1 cellular context compared by ENCODE assay signal in genomic region chr1:23553896-23554480, GRCh38.
A peak's percentile ranks its signal among the peaks of the same experiment; 100 is the strongest.
TF ChIP-seq lines count a peak whose summit lies in the region.

No MANE protein-coding gene starts in this region.

TF ChIP-seq in H1, 55 proteins besides CTCF, POLR2A, EP300 and RAD21:
- TF ChIP-seq CTBP2 (IDR thresholded peaks at IDR 0.05; ENCODE audit: borderline replicate concordance, insufficient read depth, insufficient read length, low read length) (no peak), TAF7 (optimal IDR thresholded peaks at IDR 0.05; ENCODE audit: borderline replicate concordance, low read depth, low read length) (peak; percentile 8), POLR2AphosphoS5 (IDR thresholded peaks at IDR 0.05; ENCODE audit: low read depth, low read length) (0 out of 2 replicates have a peak, but pooled peaks have one; percentile 31)
